Comparison of ENCODE assay signal across 8 cellular contexts in genomic region chr2:201780674-201781582, GRCh38. TPM values are rescaled to one million over a fixed set of nuclear protein-coding genes. Genes with fewer than 3 reads are reported as not detected.
DNase-seq lines count a peak whose midpoint lies in the region; ATAC-seq and TF ChIP-seq lines count a peak whose summit lies in the region.

TSS of gene ALS2 (minus strand) at chr2:201780933. CDS start at chr2:201768885, 12,048 bp downstream.

- H3K27ac Mint-ChIP-seq in progenitor cell of endocrine pancreas: peak within 1 kb of the TSS; percentile 98

- no peaks in the 10 kb centered on the region for H3K9me3 Mint-ChIP-seq in progenitor cell of endocrine pancreas (ENCODE audit: low read depth)

- intact Hi-C loops in T-helper 1 cell treated with Interleukin-12 subunit alpha and Interleukin-12 subunit beta and Interleukin-4 antibody, amounts not matched to agents 30 ng/mL and 1 ng/mL, for 36 hours (cut with micrococcal nuclease): loop anchor here (1.0 to 5.0 kb wide), 22 partner anchors 139 to 1870 kb away; partner anchors contain the start of genes BMPR2, BZW1, C2orf69 and CFLAR
- intact Hi-C loops in left ventricle myocardium inferior (cut with micrococcal nuclease): no loop called here

- H3K4me3 ChIP-seq in left ventricle myocardium inferior: peak within 1 kb of the TSS; percentile 97

- no peaks in the 10 kb centered on the region for H3K9me3 ChIP-seq in left ventricle myocardium inferior (replicated peaks)

- peak within 1 kb of the TSS; percentile 96 for H3K4me3 Mint-ChIP-seq in progenitor cell of endocrine pancreas (ENCODE audit: low read depth)

- TF ChIP-seq CTCF in GM13976 (IDR thresholded peaks at IDR 0.05; ENCODE audit: borderline replicate concordance, control extremely low read depth, extremely low read depth, insufficient read depth, missing control alignments): no peak
- TF ChIP-seq CTCF in left ventricle myocardium inferior (IDR thresholded peaks at IDR 0.05; ENCODE audit: borderline replicate concordance): peak; percentile 2
- no peak for TF ChIP-seq CTCF in progenitor cell of endocrine pancreas (IDR thresholded peaks at IDR 0.05; ENCODE audit: unreplicated experiment)

- no peaks in the 10 kb centered on the region for H3K36me3 ChIP-seq in left ventricle myocardium inferior

- H3K27ac ChIP-seq in left ventricle myocardium inferior (replicated peaks): peak within 1 kb of the TSS; percentile 95

- H3K27me3 ChIP-seq in left ventricle myocardium inferior (ENCODE audit: low read depth): no peaks in the 10 kb centered on the region

- no peaks in the 10 kb centered on the region for H3K36me3 Mint-ChIP-seq in progenitor cell of endocrine pancreas (ENCODE audit: insufficient read depth)

- peaks cover 39% of the 10 kb centered on the region for H3K4me1 Mint-ChIP-seq in progenitor cell of endocrine pancreas (ENCODE audit: low read depth)

- in situ Hi-C loops in GM13976 (cut with MboI; ENCODE audit: low sequenced_read_pairs, unreplicated experiment): no loop called here

- DNase-seq in GM13976 (ENCODE audit: low spot score): peak; percentile 93
- DNase-seq in NCI-H146 treated with DMSO at 0.1 percent for 48 hours (lab: John Stamatoyannopoulos, UW; ENCODE audit: unreplicated experiment): peak; percentile 94
- DNase-seq in amygdala (lab: John Stamatoyannopoulos, UW): peak; percentile 72 to 99 (median 90)
- DNase-seq in left ventricle myocardium inferior: peak; percentile 98
- DNase-seq in progenitor cell of endocrine pancreas (ENCODE audit: low spot score, unreplicated experiment): peak; percentile 95
- DNase-seq in ureter (ENCODE audit: low spot score): peak; percentile 97

- peak; percentile 95 for ATAC-seq in HG02870 (IDR thresholded peaks at IDR 0.05; ENCODE audit: unreplicated experiment)

- H3K27me3 Mint-ChIP-seq in progenitor cell of endocrine pancreas: peaks cover 4% of the 10 kb centered on the region

- H3K4me1 ChIP-seq in left ventricle myocardium inferior: peaks cover 55% of the 10 kb centered on the region

RNA-seq across cellular contexts. Expression of gene ALS2, which starts in this region (rescaled TPM):
- total RNA-seq in T-helper 1 cell treated with Interleukin-12 subunit alpha and Interleukin-12 subunit beta and Interleukin-4 antibody, amounts not matched to agents 30 ng/mL and 1 ng/mL, for 36 hours: 11.2 and 14.9 TPM in 2 replicates
- total RNA-seq in left ventricle myocardium inferior (42.0 TPM), progenitor cell of endocrine pancreas (48.1 and 50.2 TPM in 2 replicates), ureter (16.5 TPM)

Comparison
In these comparisons a context has a peak if more than half of its experiments do, and no peak if none do; other contexts are left out.
1. Peak in every context shown above with its lines: DNase-seq, ATAC-seq, H3K4me3 ChIP-seq and H3K27ac ChIP-seq.